In genomic region chr22:20004464-20004863, GRCh38 we compare ENCODE assay signal across 25 cellular contexts.
"Had no signal": no experiment of that assay in that cellular context is flagged by ENCODE, and none has a peak within 500 bp of the region (broad histone marks: within the 10 kb centered on the region; RNA-seq: fewer than 3 reads in every experiment).

No MANE protein-coding gene starts in this region.

- DNase-seq: natural killer cell; occipital lobe; ovary; posterior cingulate gyrus; psoas muscle; right cardiac atrium; right lobe of liver; sigmoid colon; small intestine; stimulated activated CD4-positive, alpha-beta T cell treated with anti-CD3 and anti-CD28 coated beads, Interleukin-15, amount 100 ng/mL, for 24 hours; stimulated activated CD4-positive, alpha-beta T cell treated with anti-CD3 and anti-CD28 coated beads, Interleukin-2, amount 100 ng/mL, for 24 hours; stimulated activated CD4-positive, alpha-beta T cell treated with anti-CD3 and anti-CD28 coated beads, Interleukin-2, amount 100 ng/mL, for 48 hours; stimulated activated CD4-positive, alpha-beta T cell treated with anti-CD3 and anti-CD28 coated beads, Interleukin-4, amount 100 ng/mL, for 24 hours; stimulated activated naive B cell treated with anti-CD40 and anti-IgM and Interleukin-4, amounts not matched to agents 10 μg/mL and 1 μg/mL and 100 μg/mL, for 72 hours; stimulated activated naive CD4-positive, alpha-beta T cell treated with Interleukin-2 at 50 U/mL for 16 hours; stomach; thyroid gland; trophoblast cell; upper lobe of left lung; uterus had no signal

- H3K4me1 ChIP-seq: uterus had no signal

- ATAC-seq: natural killer cell; psoas muscle; right cardiac atrium; right lobe of liver; stimulated activated effector memory CD8-positive, alpha-beta T cell treated with anti-CD3 and anti-CD28 coated beads, Interleukin-12 subunit alpha, Interleukin-12 subunit beta, amount 100 ng/mL, for 72 hours; stimulated activated naive B cell treated with anti-CD40 and anti-IgM and Interleukin-4, amounts not matched to agents 10 μg/mL and 1 μg/mL and 100 μg/mL, for 72 hours had no signal

- H3K27ac ChIP-seq: neural progenitor cell, ovary, parathyroid adenoma, psoas muscle, right lobe of liver, sigmoid colon, stomach, thoracic aorta, thyroid gland, tibial nerve, upper lobe of left lung, uterus had no signal

- H3K27me3 ChIP-seq: neural progenitor cell, ovary, right lobe of liver, sigmoid colon, stomach, thyroid gland, tibial nerve, upper lobe of left lung, uterus had no signal

- H3K4me2 ChIP-seq: neural progenitor cell had no signal

- FAIRE-seq: small intestine had no signal

- H3K36me3 ChIP-seq: ovary, right lobe of liver, sigmoid colon, stomach, thoracic aorta, thyroid gland, tibial nerve, upper lobe of left lung, uterus had no signal

- H3K9ac ChIP-seq: neural progenitor cell, parathyroid adenoma had no signal

- H3K9me3 ChIP-seq: ovary, psoas muscle, thoracic aorta, thyroid gland had no signal

- H3K4me3 ChIP-seq: neural progenitor cell, ovary, psoas muscle, right lobe of liver, sigmoid colon, stomach, thoracic aorta, thyroid gland, tibial nerve, upper lobe of left lung, uterus had no signal

- H2AFZ ChIP-seq: neural progenitor cell, parathyroid adenoma had no signal
